Comparison of ENCODE assay signal across 27 cellular contexts in the genomic region with DNA sequence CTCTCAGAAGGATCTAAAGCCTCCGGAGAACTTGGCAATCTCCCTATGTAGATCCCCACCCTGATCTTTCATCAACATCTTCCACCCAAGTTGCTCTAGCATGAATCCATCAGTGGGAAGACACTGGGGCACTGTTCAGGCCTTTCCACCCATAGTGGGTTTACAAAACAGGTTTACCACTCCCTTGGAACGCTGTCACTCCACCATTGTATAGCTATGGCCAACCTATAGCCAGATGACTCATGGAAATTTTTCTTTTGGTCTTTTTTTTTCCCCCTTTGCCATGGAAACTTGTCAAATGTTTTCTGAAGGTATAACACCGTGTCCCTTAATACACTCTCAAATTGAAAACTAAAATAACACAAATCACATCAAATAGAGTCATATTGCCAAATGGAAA. TPM values are rescaled to one million over a fixed set of nuclear protein-coding genes. Genes with fewer than 3 reads are reported as not detected.
"Had no signal": no experiment of that assay in that cellular context is flagged by ENCODE, and none has a peak within 500 bp of the region (broad histone marks: within the 10 kb centered on the region; RNA-seq: fewer than 3 reads in every experiment).

No MANE protein-coding gene starts in this region.

- H3K27me3 ChIP-seq: brain microvascular endothelial cell, foreskin keratinocyte, gastrocnemius medialis, heart left ventricle had no signal

- H3K27ac Mint-ChIP-seq: activated CD4-positive, alpha-beta memory T cell treated with anti-CD3 and anti-CD28 coated beads, Interleukin-2, amount 10 ng/mL, durations not matched to agents 7 days and 5 days; activated CD4-positive, alpha-beta T cell treated with anti-CD3 and anti-CD28 coated beads, Interleukin-2, amount 10 ng/mL, durations not matched to agents 7 days and 5 days; activated naive CD8-positive, alpha-beta T cell; activated T-cell treated with anti-CD3 and anti-CD28 coated beads, Interleukin-2, amount 50 U/mL, for 24 hours; activated T-cell treated with anti-CD3 and anti-CD28 coated beads, Interleukin-2, amount 50 U/mL, for 72 hours; effector memory CD8-positive, alpha-beta T cell had no signal

- H3K4me3 Mint-ChIP-seq: activated CD4-positive, alpha-beta memory T cell treated with anti-CD3 and anti-CD28 coated beads, Interleukin-2, amount 10 ng/mL, durations not matched to agents 7 days and 5 days; activated CD4-positive, alpha-beta T cell treated with anti-CD3 and anti-CD28 coated beads, Interleukin-2, amount 10 ng/mL, durations not matched to agents 7 days and 5 days; activated naive CD8-positive, alpha-beta T cell; activated T-cell treated with anti-CD3 and anti-CD28 coated beads, Interleukin-2, amount 50 U/mL, for 24 hours; activated T-cell treated with anti-CD3 and anti-CD28 coated beads, Interleukin-2, amount 50 U/mL, for 72 hours; effector memory CD8-positive, alpha-beta T cell had no signal

- H3K4me3 ChIP-seq: gastrocnemius medialis, heart left ventricle had no signal

- H3K36me3 Mint-ChIP-seq: activated naive CD8-positive, alpha-beta T cell had no signal

- H3K9me3 ChIP-seq: gastrocnemius medialis, heart left ventricle had no signal

- H3K27ac ChIP-seq: brain microvascular endothelial cell, foreskin keratinocyte, gastrocnemius medialis, heart left ventricle had no signal

- ATAC-seq: activated T-cell treated with anti-CD3 and anti-CD28 coated beads, Interleukin-2, amount 50 U/mL, for 72 hours; effector memory CD8-positive, alpha-beta T cell; foreskin keratinocyte; gastrocnemius medialis; heart left ventricle had no signal

- H3K36me3 ChIP-seq: brain microvascular endothelial cell, gastrocnemius medialis, heart left ventricle had no signal

- H3K4me1 ChIP-seq: foreskin keratinocyte, heart left ventricle had no signal

- H3K9me3 Mint-ChIP-seq: activated CD4-positive, alpha-beta memory T cell treated with anti-CD3 and anti-CD28 coated beads, Interleukin-2, amount 10 ng/mL, durations not matched to agents 7 days and 5 days; activated CD4-positive, alpha-beta T cell treated with anti-CD3 and anti-CD28 coated beads, Interleukin-2, amount 10 ng/mL, durations not matched to agents 7 days and 5 days; effector memory CD8-positive, alpha-beta T cell had no signal

- H3K27me3 Mint-ChIP-seq: activated CD4-positive, alpha-beta memory T cell treated with anti-CD3 and anti-CD28 coated beads, Interleukin-2, amount 10 ng/mL, durations not matched to agents 7 days and 5 days; activated CD4-positive, alpha-beta T cell treated with anti-CD3 and anti-CD28 coated beads, Interleukin-2, amount 10 ng/mL, durations not matched to agents 7 days and 5 days; activated naive CD8-positive, alpha-beta T cell; activated T-cell treated with anti-CD3 and anti-CD28 coated beads, Interleukin-2, amount 50 U/mL, for 24 hours; effector memory CD8-positive, alpha-beta T cell had no signal

- DNase-seq: activated CD4-positive, alpha-beta memory T cell treated with anti-CD3 and anti-CD28 coated beads, Interleukin-2, amount 10 ng/mL, durations not matched to agents 7 days and 5 days; activated CD4-positive, alpha-beta T cell treated with anti-CD3 and anti-CD28 coated beads for 1 hour; activated CD4-positive, alpha-beta T cell treated with anti-CD3 and anti-CD28 coated beads for 4 hours; activated CD4-positive, alpha-beta T cell treated with anti-CD3 and anti-CD28 coated beads, Interleukin-2, amount 10 ng/mL, durations not matched to agents 7 days and 5 days; activated CD4-positive, alpha-beta T cell treated with anti-CD3 and anti-CD28 coated beads, Interleukin-2, amount 50 U/mL, for 4 hours; activated CD8-positive, alpha-beta memory T cell treated with anti-CD3 and anti-CD28 coated beads, Interleukin-2, amount 50 U/mL, for 48 hours; activated gamma-delta T cell treated with Interleukin-2 at 50 U/mL for 16 hours; activated naive CD4-positive, alpha-beta T cell treated with anti-CD3 and anti-CD28 coated beads, Interleukin-2, amount 50 U/mL, for 16 hours; activated naive CD4-positive, alpha-beta T cell treated with Interleukin-2 at 50 U/mL for 16 hours; activated T-cell treated with anti-CD3 and anti-CD28 coated beads for 4 hours; activated T-cell treated with anti-CD3 and anti-CD28 coated beads, Interleukin-2, amount 50 U/mL, for 24 hours; activated T-cell treated with anti-CD3 and anti-CD28 coated beads, Interleukin-2, amount 50 U/mL, for 72 hours; amniotic stem cell; anterior cingulate cortex; brain microvascular endothelial cell; cortex of kidney; dermis blood vessel endothelial cell; effector CD4-positive, alpha-beta T cell; effector memory CD8-positive, alpha-beta T cell; erythroblast; foreskin keratinocyte; gastrocnemius medialis; glutamatergic neuron; heart left ventricle; T-helper 2 cell had no signal

- H3K4me1 Mint-ChIP-seq: activated CD4-positive, alpha-beta memory T cell treated with anti-CD3 and anti-CD28 coated beads, Interleukin-2, amount 10 ng/mL, durations not matched to agents 7 days and 5 days; activated CD4-positive, alpha-beta T cell treated with anti-CD3 and anti-CD28 coated beads, Interleukin-2, amount 10 ng/mL, durations not matched to agents 7 days and 5 days had no signal

RNA-seq across cellular contexts. Expression of gene HSPB8, which starts 10.8 kb away (rescaled TPM):
- total RNA-seq: activated CD4-positive, alpha-beta memory T cell treated with anti-CD3 and anti-CD28 coated beads, Interleukin-2, amount 10 ng/mL, durations not matched to agents 7 days and 5 days; activated CD4-positive, alpha-beta T cell treated with anti-CD3 and anti-CD28 coated beads, Interleukin-2, amount 10 ng/mL, durations not matched to agents 7 days and 5 days; activated T-cell treated with anti-CD3 and anti-CD28 coated beads, Interleukin-2, amount 50 U/mL, for 72 hours; T-helper 1 cell treated with Interleukin-12 subunit alpha and Interleukin-12 subunit beta and Interleukin-4 antibody, amounts not matched to agents 30 ng/mL and 1 ng/mL, for 36 hours had no signal
